In the genomic region with DNA sequence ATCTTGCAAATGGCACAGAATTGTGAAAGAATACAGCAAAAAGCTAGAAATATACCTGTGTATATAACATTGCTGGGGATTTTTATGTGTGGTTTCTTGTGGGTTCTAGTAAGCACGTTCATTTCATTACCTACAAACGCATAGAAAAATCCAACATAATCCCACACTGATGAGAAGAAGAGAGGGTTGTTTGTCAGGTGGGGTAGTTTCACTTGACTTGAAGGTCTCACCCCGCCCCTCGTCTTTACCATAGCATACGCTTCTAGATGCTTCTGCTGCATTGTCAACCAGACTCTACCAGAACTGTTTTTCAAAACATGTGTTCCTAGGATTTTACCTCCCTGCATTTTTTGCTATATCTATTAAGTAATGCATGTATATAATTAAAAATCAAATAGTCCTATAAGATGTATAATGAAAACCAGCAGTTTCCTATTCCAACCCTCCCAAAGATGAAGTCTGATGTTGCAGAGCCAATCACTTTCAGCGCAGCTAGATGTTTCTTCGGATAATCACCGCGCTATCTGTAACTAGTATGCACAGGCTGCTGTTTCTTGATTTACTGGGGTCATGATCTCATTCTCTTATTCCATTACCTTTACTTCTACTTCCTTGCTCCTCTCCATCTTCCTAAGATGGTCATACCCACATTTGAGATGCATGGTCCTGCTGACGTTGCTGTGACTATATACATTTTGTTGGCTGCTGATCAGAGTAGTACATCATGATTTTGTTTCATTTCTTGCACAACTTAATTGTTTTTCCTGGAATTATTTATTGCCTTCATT, we compare ENCODE assay signal across 11 cellular contexts.
DNase-seq lines count a peak whose midpoint lies in the region; ATAC-seq and TF ChIP-seq lines count a peak whose summit lies in the region.
"Had no signal": no experiment of that assay in that cellular context is flagged by ENCODE, and none has a peak within 500 bp of the region (broad histone marks: within the 10 kb centered on the region; RNA-seq: fewer than 3 reads in every experiment).

No MANE protein-coding gene starts in this region.

- H4K91ac ChIP-seq in IMR-90 (ENCODE audit: insufficient read depth, low read depth, low read length): peak overlapping the region; percentile 63

- TF ChIP-seq CTCF in IMR-90 (conservative IDR thresholded peaks at IDR 0.05; ENCODE audit: low read depth, low read length): no peak

- H3K4me3 Mint-ChIP-seq in activated CD8-positive, alpha-beta memory T cell treated with anti-CD3 and anti-CD28 coated beads, Interleukin-2, amount 10 ng/mL, durations not matched to agents 7 days and 5 days: peak overlapping the region; percentile 26
- no peak overlapping the region for H3K4me3 Mint-ChIP-seq in activated naive CD8-positive, alpha-beta T cell treated with anti-CD3 and anti-CD28 coated beads, Interleukin-2, amount 50 U/mL, for 24 hours

- DNase-seq in activated CD8-positive, alpha-beta memory T cell treated with anti-CD3 and anti-CD28 coated beads, Interleukin-2, amount 10 ng/mL, durations not matched to agents 7 days and 5 days: no peak
- no peak for DNase-seq in activated CD8-positive, alpha-beta memory T cell treated with anti-CD3 and anti-CD28 coated beads for 24 hours
- no peak for DNase-seq in IMR-90
- peak; percentile 20 for DNase-seq in activated naive CD8-positive, alpha-beta T cell treated with anti-CD3 and anti-CD28 coated beads, Interleukin-2, amount 50 U/mL, for 24 hours
- peak; percentile 35 for DNase-seq in stimulated activated naive CD8-positive, alpha-beta T cell treated with anti-CD3 and anti-CD28 coated beads, Interleukin-15, Interleukin-2, amounts not matched to agents 100 U/mL and 50 U/mL, for 24 hours
- no peak for DNase-seq in dermis blood vessel endothelial cell
- DNase-seq: Karpas-422, NCI-H2227 treated with DMSO at 0.1 percent for 48 hours had no signal

- no peaks in the 10 kb centered on the region for H3K9me3 Mint-ChIP-seq in activated CD8-positive, alpha-beta memory T cell treated with anti-CD3 and anti-CD28 coated beads, Interleukin-2, amount 10 ng/mL, durations not matched to agents 7 days and 5 days (ENCODE audit: low read depth)
- no peaks in the 10 kb centered on the region for H3K9me3 Mint-ChIP-seq in activated naive CD8-positive, alpha-beta T cell treated with anti-CD3 and anti-CD28 coated beads, Interleukin-2, amount 50 U/mL, for 24 hours

- H4K8ac ChIP-seq in IMR-90 (ENCODE audit: low read depth in 2 of 2, low read length in 2 of 2): peak overlapping the region in 1 of 2 experiments; percentile 56; a peak in 2 of 4 replicates

- ATAC-seq in activated CD8-positive, alpha-beta memory T cell treated with anti-CD3 and anti-CD28 coated beads, Interleukin-2, amount 10 ng/mL, durations not matched to agents 7 days and 5 days: no peak
- ATAC-seq in IMR-90 (ENCODE audit: low read depth): no peak
- ATAC-seq in activated naive CD8-positive, alpha-beta T cell treated with anti-CD3 and anti-CD28 coated beads, Interleukin-2, amount 50 U/mL, for 24 hours: peak; percentile 42
- peak; percentile 15 for ATAC-seq in stimulated activated naive CD8-positive, alpha-beta T cell treated with anti-CD3 and anti-CD28 coated beads, Interleukin-15, Interleukin-2, amounts not matched to agents 100 U/mL and 50 U/mL, for 24 hours
- no peak for ATAC-seq in GM19023 (IDR thresholded peaks at IDR 0.05; ENCODE audit: unreplicated experiment)
- no peak for ATAC-seq in HG03342 (IDR thresholded peaks at IDR 0.05; ENCODE audit: unreplicated experiment)

- no peaks in the 10 kb centered on the region for H3K9me3 ChIP-seq in IMR-90 (ENCODE audit: control insufficient read depth, insufficient read depth, low read length)
- H3K9me3 ChIP-seq: tibial nerve had no signal

- TF ChIP-seq POLR2A in IMR-90 (IDR thresholded peaks at IDR 0.05; ENCODE audit: low read depth, low read length): no peak

- H3K27me3 Mint-ChIP-seq in activated CD8-positive, alpha-beta memory T cell treated with anti-CD3 and anti-CD28 coated beads, Interleukin-2, amount 10 ng/mL, durations not matched to agents 7 days and 5 days: no peaks in the 10 kb centered on the region
- no peaks in the 10 kb centered on the region for H3K27me3 Mint-ChIP-seq in activated naive CD8-positive, alpha-beta T cell treated with anti-CD3 and anti-CD28 coated beads, Interleukin-2, amount 50 U/mL, for 24 hours

- no peaks in the 10 kb centered on the region for H3K27me3 ChIP-seq in IMR-90 (ENCODE audit: control insufficient read depth, insufficient read depth, low read length)
- H3K27me3 ChIP-seq: tibial nerve had no signal

- H3K4ac ChIP-seq in IMR-90 (ENCODE audit: low read depth, low read length): peak overlapping the region; percentile 83

- dilution Hi-C loops in IMR-90 (cut with HindIII; ENCODE audit: low sequenced_read_pairs, unreplicated experiment): no loop called here

- peaks cover 80% of the 10 kb centered on the region for H3K4me1 Mint-ChIP-seq in activated CD8-positive, alpha-beta memory T cell treated with anti-CD3 and anti-CD28 coated beads, Interleukin-2, amount 10 ng/mL, durations not matched to agents 7 days and 5 days
- H3K4me1 Mint-ChIP-seq in activated naive CD8-positive, alpha-beta T cell treated with anti-CD3 and anti-CD28 coated beads, Interleukin-2, amount 50 U/mL, for 24 hours: peaks cover 71% of the 10 kb centered on the region

- H2BK15ac ChIP-seq in IMR-90 (ENCODE audit: low read depth, low read length): peak overlapping the region; percentile 65; the same call in 1 of the 3 replicates

- peak overlapping the region; percentile 77 for H3K14ac ChIP-seq in IMR-90 (replicated peaks; ENCODE audit: low read depth, low read length)

- peak overlapping the region; percentile 54 for H2AK5ac ChIP-seq in IMR-90 (ENCODE audit: low read depth, low read length)

- TF ChIP-seq RAD21 in IMR-90 (IDR thresholded peaks at IDR 0.05; ENCODE audit: low read length): no peak

- peak overlapping the region; percentile 70 for H2BK5ac ChIP-seq in IMR-90 (ENCODE audit: low read depth, low read length, poor library complexity, severe bottlenecking)

- CTCF ChIA-PET in activated CD8-positive, alpha-beta memory T cell treated with anti-CD3 and anti-CD28 coated beads, Interleukin-2, amount 10 ng/mL, durations not matched to agents 7 days and 5 days (lab: Charles Lee): interaction anchor here (1.0 to 11.6 kb wide), 16 partner anchors 8 to 712 kb away, joined by 3 to 172 read pairs (median 6); a partner anchor contains a TSS
- CTCF ChIA-PET in IMR-90 (lab: Yijun Ruan, JAX): interaction anchor here (1.4 to 1.6 kb wide), 3 partner anchors 12 to 399 kb away, joined by 3 to 5 read pairs (median 4); no protein-coding TSS in a partner anchor

- no peak overlapping the region for H3K9ac ChIP-seq in IMR-90 (ENCODE audit: low read depth, low read length)

- peak overlapping the region; percentile 78; the same call in 1 of the 2 replicates for H3K23ac ChIP-seq in IMR-90 (ENCODE audit: low read depth, low read length)

- no peaks in the 10 kb centered on the region for H3K36me3 ChIP-seq in IMR-90 (ENCODE audit: control insufficient read depth, insufficient read depth, low read length)

- BruUV-seq in IMR-90 (replicated peaks; lab: Mats Ljungman, UMichigan): no TSS peak

- peak overlapping the region; percentile 34; the same call in 1 of the 2 replicates for H3K27ac ChIP-seq in IMR-90 (ENCODE audit: insufficient read depth, low read length)

- peak overlapping the region; percentile 98 for H3K27ac Mint-ChIP-seq in activated CD8-positive, alpha-beta memory T cell treated with anti-CD3 and anti-CD28 coated beads, Interleukin-2, amount 10 ng/mL, durations not matched to agents 7 days and 5 days
- H3K27ac Mint-ChIP-seq in activated naive CD8-positive, alpha-beta T cell treated with anti-CD3 and anti-CD28 coated beads, Interleukin-2, amount 50 U/mL, for 24 hours: peak overlapping the region; percentile 89

- no peaks in the 10 kb centered on the region for H4K20me1 ChIP-seq in IMR-90 (ENCODE audit: insufficient read depth, low read length)

- in situ Hi-C loops in IMR-90 (cut with MboI; ENCODE audit: low sequenced_read_pairs): loop anchor here (5.0 kb wide), 2 partner anchors 394 to 484 kb away; no protein-coding TSS in a partner anchor

- peaks cover 0 to 6% of the 10 kb centered on the region in 2 experiments; a peak in 1 of 4 replicates for H3K79me1 ChIP-seq in IMR-90 (ENCODE audit: low read depth in 1 of 2, low read length in 2 of 2)

- no peak overlapping the region for H2AK9ac ChIP-seq in IMR-90 (replicated peaks; ENCODE audit: low read depth, low read length, poor library complexity)

- H3K4me3 ChIP-seq in IMR-90 (ENCODE audit: insufficient read depth, low read depth, low read length): no peak overlapping the region
- H3K4me3 ChIP-seq: tibial nerve had no signal

- POLR2A ChIA-PET in IMR-90 (lab: Charles Lee; ENCODE audit: unreplicated experiment): no interaction called here

- H4K5ac ChIP-seq in IMR-90 (ENCODE audit: low read depth, low read length): peak overlapping the region; percentile 47; the same call in 1 of the 2 replicates

- H2AFZ ChIP-seq in IMR-90 (replicated peaks; ENCODE audit: low read length, poor library complexity): no peak overlapping the region

- peak overlapping the region; percentile 83 for H2BK20ac ChIP-seq in IMR-90 (ENCODE audit: low read depth, low read length)

- peak overlapping the region; percentile 87 for H2BK120ac ChIP-seq in IMR-90 (ENCODE audit: low read depth, low read length)

- H3K9me1 ChIP-seq in IMR-90 (ENCODE audit: insufficient read depth, low read length): peaks cover 15% of the 10 kb centered on the region

- peaks cover 7% of the 10 kb centered on the region for H3K36me3 Mint-ChIP-seq in activated CD8-positive, alpha-beta memory T cell treated with anti-CD3 and anti-CD28 coated beads, Interleukin-2, amount 10 ng/mL, durations not matched to agents 7 days and 5 days
- H3K36me3 Mint-ChIP-seq in activated naive CD8-positive, alpha-beta T cell treated with anti-CD3 and anti-CD28 coated beads, Interleukin-2, amount 50 U/mL, for 24 hours (ENCODE audit: low read depth): no peaks in the 10 kb centered on the region

- no CpG with 5 or more reads among the region's 10 CpGs for WGBS in IMR-90 (ENCODE audit: extremely low coverage in 2 of 2, insufficient read length in 1 of 2), 2 experiments

- H3K4me1 ChIP-seq in IMR-90 (ENCODE audit: control insufficient read depth, insufficient read depth, low read length): peaks cover 32% of the 10 kb centered on the region

- no peak overlapping the region for H3K4me2 ChIP-seq in IMR-90 (ENCODE audit: low read depth, low read length)

- H3K18ac ChIP-seq in IMR-90 (ENCODE audit: low read depth, low read length): peak overlapping the region; percentile 62

- intact Hi-C loops in IMR-90 (cut with micrococcal nuclease): loop anchor here (2.0 to 10.0 kb wide), 2 partner anchors 181 to 283 kb away; a partner anchor contains a TSS

- H3K56ac ChIP-seq in IMR-90 (ENCODE audit: extremely low read depth, insufficient read depth, low read length): 0 out of 2 replicates have a peak overlapping the region, but pooled peaks have one; percentile 39

TF ChIP-seq in IMR-90, 13 proteins besides CTCF, POLR2A, EP300 and RAD21 (continues in another document):
- TF ChIP-seq BHLHE40 (IDR thresholded peaks at IDR 0.05; ENCODE audit: low read depth, low read length): no peak

Comparison
In these comparisons a context has a peak if more than half of its experiments do, and no peak if none do; other contexts are left out.
1. ATAC-seq: peak in activated naive CD8-positive, alpha-beta T cell treated with anti-CD3 and anti-CD28 coated beads, Interleukin-2, amount 50 U/mL, for 24 hours (single experiment) and stimulated activated naive CD8-positive, alpha-beta T cell treated with anti-CD3 and anti-CD28 coated beads, Interleukin-15, Interleukin-2, amounts not matched to agents 100 U/mL and 50 U/mL, for 24 hours (single experiment); none in activated CD8-positive, alpha-beta memory T cell treated with anti-CD3 and anti-CD28 coated beads, Interleukin-2, amount 10 ng/mL, durations not matched to agents 7 days and 5 days (single experiment), IMR-90 (single experiment), GM19023 (single experiment) and HG03342 (single experiment).
2. DNase-seq: peak in activated naive CD8-positive, alpha-beta T cell treated with anti-CD3 and anti-CD28 coated beads, Interleukin-2, amount 50 U/mL, for 24 hours (single experiment) and stimulated activated naive CD8-positive, alpha-beta T cell treated with anti-CD3 and anti-CD28 coated beads, Interleukin-15, Interleukin-2, amounts not matched to agents 100 U/mL and 50 U/mL, for 24 hours (single experiment); none in activated CD8-positive, alpha-beta memory T cell treated with anti-CD3 and anti-CD28 coated beads, Interleukin-2, amount 10 ng/mL, durations not matched to agents 7 days and 5 days (single experiment), activated CD8-positive, alpha-beta memory T cell treated with anti-CD3 and anti-CD28 coated beads for 24 hours (single experiment), IMR-90 (single experiment) and dermis blood vessel endothelial cell (single experiment).